In genomic region chr18:23277399-23277798, GRCh38 we compare ENCODE assay signal across 17 cellular contexts.
DNase-seq lines count a peak whose midpoint lies in the region; ATAC-seq and TF ChIP-seq lines count a peak whose summit lies in the region.
"Had no signal": no experiment of that assay in that cellular context is flagged by ENCODE, and none has a peak within 500 bp of the region (broad histone marks: within the 10 kb centered on the region; RNA-seq: fewer than 3 reads in every experiment).

No MANE protein-coding gene starts in this region.

- H3K27me3 ChIP-seq in breast epithelium: no peaks in the 10 kb centered on the region

- POLR2A ChIA-PET in MCF 10A (lab: Yijun Ruan, JAX): no interaction called here
- POLR2A ChIA-PET in naive thymus-derived CD8-positive, alpha-beta T cell (lab: Charles Lee): no interaction called here

- H3K36me3 ChIP-seq in breast epithelium: no peaks in the 10 kb centered on the region

- H3K27me3 Mint-ChIP-seq in MCF 10A (ENCODE audit: insufficient read depth, unreplicated experiment) (no peaks in the 10 kb centered on the region), endothelial cell (ENCODE audit: unreplicated experiment) (peaks cover 14% of the 10 kb centered on the region), type B pancreatic cell (no peaks in the 10 kb centered on the region)
- no peaks in the 10 kb centered on the region for H3K27me3 Mint-ChIP-seq in naive thymus-derived CD8-positive, alpha-beta T cell
- H3K27me3 Mint-ChIP-seq: B cell; CD4-positive, CD25-positive, alpha-beta regulatory T cell had no signal

- intact Hi-C loops in MCF 10A (cut with micrococcal nuclease) (no loop called here), breast epithelium (cut with DNase I; ENCODE audit: low total_unique reads) (no loop called here), left ventricle myocardium superior (cut with micrococcal nuclease) (no loop called here)

- TF ChIP-seq CTCF in MCF 10A (IDR thresholded peaks at IDR 0.05; ENCODE audit: unreplicated experiment) (no peak), breast epithelium (IDR thresholded peaks at IDR 0.05) (no peak), endothelial cell (IDR thresholded peaks at IDR 0.05; ENCODE audit: unreplicated experiment) (no peak), type B pancreatic cell (conservative IDR thresholded peaks at IDR 0.05) (no peak)

- DNase-seq in MCF 10A (ENCODE audit: unreplicated experiment) (no peak), breast epithelium (ENCODE audit: low spot score in 2 of 2) (no peak), NCI-H2171 treated with DMSO at 0.1 percent for 48 hours (lab: John Stamatoyannopoulos, UW) (peak; percentile 52), endothelial cell (ENCODE audit: low spot score) (no peak), type B pancreatic cell (ENCODE audit: extremely low spot score, unreplicated experiment) (no peak), left ventricle myocardium superior (no peak)
- DNase-seq in naive thymus-derived CD8-positive, alpha-beta T cell: no peak
- DNase-seq: Caco-2; CD4-positive, CD25-positive, alpha-beta regulatory T cell; DMS53; MM.1S; NCI-H1092 treated with DMSO at 0.1 percent for 48 hours; NCI-H1694 treated with DMSO at 0.1 percent for 48 hours; NCI-H510A; NCI-H82; PC-3 had no signal

- peaks cover 0 to 6% of the 10 kb centered on the region in 2 donors for H3K4me1 ChIP-seq in breast epithelium

- no peaks in the 10 kb centered on the region for H3K9me3 ChIP-seq in breast epithelium
- H3K9me3 ChIP-seq: Caco-2 had no signal

- no peak for TF ChIP-seq POLR2A in breast epithelium (IDR thresholded peaks at IDR 0.05)

- H3K27ac Mint-ChIP-seq in MCF 10A (ENCODE audit: low read depth, unreplicated experiment) (peak overlapping the region; percentile 54), endothelial cell (ENCODE audit: unreplicated experiment) (no peak overlapping the region), type B pancreatic cell (peak overlapping the region; percentile 19)
- no peak overlapping the region for H3K27ac Mint-ChIP-seq in naive thymus-derived CD8-positive, alpha-beta T cell
- H3K27ac Mint-ChIP-seq: B cell; CD4-positive, CD25-positive, alpha-beta regulatory T cell had no signal

- H3K36me3 Mint-ChIP-seq in MCF 10A (ENCODE audit: insufficient read depth, unreplicated experiment) (peaks cover 6% of the 10 kb centered on the region), endothelial cell (ENCODE audit: low read depth, unreplicated experiment) (peaks cover 6% of the 10 kb centered on the region), type B pancreatic cell (peaks cover 11% of the 10 kb centered on the region)
- peaks cover 0 to 11% (median 6%) of the 10 kb centered on the region in 3 donors for H3K36me3 Mint-ChIP-seq in naive thymus-derived CD8-positive, alpha-beta T cell

- no peak overlapping the region for H3K4me3 ChIP-seq in breast epithelium

- no peak overlapping the region for H3K4me3 Mint-ChIP-seq in MCF 10A (ENCODE audit: unreplicated experiment)
- peak overlapping the region; percentile 68 for H3K4me3 Mint-ChIP-seq in endothelial cell (ENCODE audit: unreplicated experiment)
- no peak overlapping the region for H3K4me3 Mint-ChIP-seq in type B pancreatic cell
- no peak overlapping the region for H3K4me3 Mint-ChIP-seq in naive thymus-derived CD8-positive, alpha-beta T cell
- H3K4me3 Mint-ChIP-seq: B cell; CD4-positive, CD25-positive, alpha-beta regulatory T cell had no signal

- no peak for ATAC-seq in naive thymus-derived CD8-positive, alpha-beta T cell
- no peak for ATAC-seq in left ventricle myocardium superior
- ATAC-seq: PC-3 had no signal

- BruUV-seq in MCF 10A (replicated peaks; lab: Mats Ljungman, UMichigan): no TSS peak

- CTCF ChIA-PET in MCF 10A (lab: Yijun Ruan, JAX): no interaction called here

- H3K4me1 Mint-ChIP-seq in MCF 10A (ENCODE audit: insufficient read depth, unreplicated experiment) (peaks cover 8% of the 10 kb centered on the region), endothelial cell (ENCODE audit: unreplicated experiment) (peaks cover 46% of the 10 kb centered on the region), type B pancreatic cell (ENCODE audit: unreplicated experiment) (peaks cover 8% of the 10 kb centered on the region)
- peaks cover 0 to 4% (median 0%) of the 10 kb centered on the region in 4 donors for H3K4me1 Mint-ChIP-seq in naive thymus-derived CD8-positive, alpha-beta T cell
- H3K4me1 Mint-ChIP-seq: CD4-positive, CD25-positive, alpha-beta regulatory T cell had no signal

- no peak overlapping the region for H3K27ac ChIP-seq in breast epithelium

- peaks cover 17% of the 10 kb centered on the region for H3K9me3 Mint-ChIP-seq in MCF 10A (ENCODE audit: unreplicated experiment)
- no peaks in the 10 kb centered on the region for H3K9me3 Mint-ChIP-seq in endothelial cell (ENCODE audit: unreplicated experiment)
- H3K9me3 Mint-ChIP-seq in type B pancreatic cell: peaks cover 15% of the 10 kb centered on the region
- peaks cover 0 to 16% (median 6%) of the 10 kb centered on the region in 9 donors for H3K9me3 Mint-ChIP-seq in naive thymus-derived CD8-positive, alpha-beta T cell

Comparison
In these comparisons a context has a peak if more than half of its experiments do, and no peak if none do; other contexts are left out.
1. H3K27ac Mint-ChIP-seq: peak in MCF 10A (single experiment) and type B pancreatic cell (single experiment); none in endothelial cell (single experiment) and naive thymus-derived CD8-positive, alpha-beta T cell (0 of 10).